Comparison of ENCODE assay signal across 14 cellular contexts in genomic region chrX:97539970-97540519, GRCh38.
"Had no signal": no experiment of that assay in that cellular context is flagged by ENCODE, and none has a peak within 500 bp of the region (broad histone marks: within the 10 kb centered on the region; RNA-seq: fewer than 3 reads in every experiment).

No MANE protein-coding gene starts in this region.

- H3K36me3 Mint-ChIP-seq: activated CD4-positive, alpha-beta memory T cell treated with anti-CD3 and anti-CD28 coated beads for 36 hours; activated naive CD4-positive, alpha-beta T cell treated with anti-CD3 and anti-CD28 coated beads, Interleukin-2, amount 10 ng/mL, durations not matched to agents 7 days and 5 days; natural killer cell treated with Interleukin-12 subunit alpha and Interleukin-12 subunit beta and Interleukin-15 and Interleukin-18, amount 100 ng/mL, for 72 hours; stimulated activated naive B cell treated with anti-CD40 and anti-IgM and Interleukin-4, amounts not matched to agents 10 μg/mL and 1 μg/mL and 100 μg/mL, for 72 hours had no signal

- H3K4me1 ChIP-seq: esophagus squamous epithelium, thyroid gland had no signal

- H3K4me3 Mint-ChIP-seq: activated CD4-positive, alpha-beta memory T cell treated with anti-CD3 and anti-CD28 coated beads for 36 hours; activated naive CD4-positive, alpha-beta T cell treated with anti-CD3 and anti-CD28 coated beads, Interleukin-2, amount 10 ng/mL, durations not matched to agents 7 days and 5 days; activated T-cell treated with anti-CD3 and anti-CD28 coated beads, Interleukin-2, amount 50 U/mL, for 24 hours; natural killer cell treated with Interleukin-12 subunit alpha and Interleukin-12 subunit beta and Interleukin-15 and Interleukin-18, amount 100 ng/mL, for 72 hours; stimulated activated naive B cell treated with anti-CD40 and anti-IgM and Interleukin-4, amounts not matched to agents 10 μg/mL and 1 μg/mL and 100 μg/mL, for 72 hours had no signal

- H3K4me3 ChIP-seq: cardiac muscle cell, esophagus squamous epithelium, skin epidermis, thyroid gland had no signal

- H3K27me3 Mint-ChIP-seq: activated CD4-positive, alpha-beta memory T cell treated with anti-CD3 and anti-CD28 coated beads for 36 hours; activated naive CD4-positive, alpha-beta T cell treated with anti-CD3 and anti-CD28 coated beads, Interleukin-2, amount 10 ng/mL, durations not matched to agents 7 days and 5 days; stimulated activated naive B cell treated with anti-CD40 and anti-IgM and Interleukin-4, amounts not matched to agents 10 μg/mL and 1 μg/mL and 100 μg/mL, for 72 hours had no signal

- ATAC-seq: natural killer cell treated with Interleukin-12 subunit alpha and Interleukin-12 subunit beta and Interleukin-15 and Interleukin-18, amount 100 ng/mL, for 72 hours; stimulated activated naive B cell treated with anti-CD40 and anti-IgM and Interleukin-4, amounts not matched to agents 10 μg/mL and 1 μg/mL and 100 μg/mL, for 72 hours had no signal

- H3K9me3 ChIP-seq: esophagus squamous epithelium, thyroid gland had no signal

- H3K9me3 Mint-ChIP-seq: activated CD4-positive, alpha-beta memory T cell treated with anti-CD3 and anti-CD28 coated beads for 36 hours; activated naive CD4-positive, alpha-beta T cell treated with anti-CD3 and anti-CD28 coated beads, Interleukin-2, amount 10 ng/mL, durations not matched to agents 7 days and 5 days; activated T-cell treated with anti-CD3 and anti-CD28 coated beads, Interleukin-2, amount 50 U/mL, for 24 hours; natural killer cell treated with Interleukin-12 subunit alpha and Interleukin-12 subunit beta and Interleukin-15 and Interleukin-18, amount 100 ng/mL, for 72 hours; stimulated activated naive B cell treated with anti-CD40 and anti-IgM and Interleukin-4, amounts not matched to agents 10 μg/mL and 1 μg/mL and 100 μg/mL, for 72 hours had no signal

- H3K4me1 Mint-ChIP-seq: activated naive CD4-positive, alpha-beta T cell treated with anti-CD3 and anti-CD28 coated beads, Interleukin-2, amount 10 ng/mL, durations not matched to agents 7 days and 5 days; stimulated activated naive B cell treated with anti-CD40 and anti-IgM and Interleukin-4, amounts not matched to agents 10 μg/mL and 1 μg/mL and 100 μg/mL, for 72 hours had no signal

- H3K27ac ChIP-seq: cardiac muscle cell, esophagus squamous epithelium, skin epidermis, thyroid gland had no signal

- H3K27ac Mint-ChIP-seq: activated CD4-positive, alpha-beta memory T cell treated with anti-CD3 and anti-CD28 coated beads for 36 hours; activated naive CD4-positive, alpha-beta T cell treated with anti-CD3 and anti-CD28 coated beads, Interleukin-2, amount 10 ng/mL, durations not matched to agents 7 days and 5 days; activated T-cell treated with anti-CD3 and anti-CD28 coated beads, Interleukin-2, amount 50 U/mL, for 24 hours; natural killer cell treated with Interleukin-12 subunit alpha and Interleukin-12 subunit beta and Interleukin-15 and Interleukin-18, amount 100 ng/mL, for 72 hours; stimulated activated naive B cell treated with anti-CD40 and anti-IgM and Interleukin-4, amounts not matched to agents 10 μg/mL and 1 μg/mL and 100 μg/mL, for 72 hours had no signal

- H3K27me3 ChIP-seq: cardiac muscle cell, esophagus squamous epithelium, thyroid gland had no signal

- DNase-seq: activated CD4-positive, alpha-beta memory T cell treated with anti-CD3 and anti-CD28 coated beads for 36 hours; activated CD4-positive, CD25-positive, alpha-beta regulatory T cell treated with anti-CD3 and anti-CD28 coated beads, Interleukin-2, amount 50 U/mL, for 72 hours; activated naive CD4-positive, alpha-beta T cell treated with anti-CD3 and anti-CD28 coated beads, Interleukin-2, amount 10 ng/mL, durations not matched to agents 7 days and 5 days; activated T-cell treated with anti-CD3 and anti-CD28 coated beads, Interleukin-2, amount 50 U/mL, for 24 hours; esophagus squamous epithelium; foreskin fibroblast; occipital lobe; stimulated activated CD4-positive, alpha-beta T cell treated with anti-CD3 and anti-CD28 coated beads, Interleukin-15, amount 100 ng/mL, for 24 hours; stimulated activated CD4-positive, alpha-beta T cell treated with anti-CD3 and anti-CD28 coated beads, Interleukin-4, amount 100 ng/mL, for 1 hour; stimulated activated naive B cell treated with anti-CD40 and anti-IgM and Interleukin-4, amounts not matched to agents 10 μg/mL and 1 μg/mL and 100 μg/mL, for 72 hours; thyroid gland had no signal
